11 cellular contexts compared by ENCODE assay signal in genomic region chr5:170757182-170757601, GRCh38. TPM values are rescaled to one million over a fixed set of nuclear protein-coding genes. Genes with fewer than 3 reads are reported as not detected.
A peak's percentile ranks its signal among the peaks of the same experiment; 100 is the strongest.
DNase-seq lines count a peak whose midpoint lies in the region; ATAC-seq, FAIRE-seq and TF ChIP-seq lines count a peak whose summit lies in the region.
"Had no signal": no experiment of that assay in that cellular context is flagged by ENCODE, and none has a peak within 500 bp of the region (broad histone marks: within the 10 kb centered on the region; RNA-seq: fewer than 3 reads in every experiment).

No MANE protein-coding gene starts in this region.

- no peaks in the 10 kb centered on the region for H3K79me2 ChIP-seq in GM12878 (ENCODE audit: control insufficient read depth, insufficient read depth, low read length)

- peak; percentile 57 to 59; a peak in 2 of 4 replicates for TF ChIP-seq EP300 in GM12878 (IDR thresholded peaks at IDR 0.05; ENCODE audit: borderline replicate concordance in 1 of 2, control insufficient read depth in 1 of 2, low read depth in 2 of 2, low read length in 2 of 2)

- 1% methylated on average over 4 of the region's 4 CpGs for WGBS in GM12878 (ENCODE audit: insufficient coverage, insufficient replicate concordance, low lambda C conversion rate, missing lambda C conversion rate)

- in situ Hi-C loops in GM12878 (cut with MboI) = no loop called here

- H3K36me3 ChIP-seq in GM12878 (ENCODE audit: control insufficient read depth in 2 of 2, insufficient read depth in 2 of 2, low read length in 1 of 2) = no peaks in the 10 kb centered on the region

- RAD21 ChIA-PET in GM12878 (lab: Charles Lee; ENCODE audit: unreplicated experiment) = no interaction called here

- no peak overlapping the region for H3K9ac ChIP-seq in GM12878 (ENCODE audit: control insufficient read depth, insufficient read depth, low read length)

- H3K9me3 ChIP-seq in GM12878 (replicated peaks; ENCODE audit: control insufficient read depth, insufficient read depth, low read length) = no peaks in the 10 kb centered on the region

- H3K4me2 ChIP-seq in GM12878 (ENCODE audit: control insufficient read depth, insufficient read depth) = no peak overlapping the region

- H3K27ac Mint-ChIP-seq in mesothelial cell of epicardium = peak overlapping the region; percentile 59
- no peak overlapping the region for H3K27ac Mint-ChIP-seq in activated CD8-positive, alpha-beta T cell treated with anti-CD3 and anti-CD28 coated beads for 36 hours

- H4K20me1 ChIP-seq in GM12878 (ENCODE audit: control insufficient read depth, insufficient read depth) = no peaks in the 10 kb centered on the region

- peak; percentile 91 for ATAC-seq in GM18517 (IDR thresholded peaks at IDR 0.05; ENCODE audit: unreplicated experiment)
- ATAC-seq in HG02973 (IDR thresholded peaks at IDR 0.05; ENCODE audit: unreplicated experiment) = peak; percentile 68
- peak; percentile 94 for ATAC-seq in GM12878
- no peak for ATAC-seq in activated CD8-positive, alpha-beta T cell treated with anti-CD3 and anti-CD28 coated beads for 36 hours
- no peak for ATAC-seq in HG02852 (IDR thresholded peaks at IDR 0.05; ENCODE audit: unreplicated experiment)

- H2AFZ ChIP-seq in GM12878 (ENCODE audit: control insufficient read depth, low read depth, low read length) = no peak overlapping the region

- intact Hi-C loops in GM12878 (cut with micrococcal nuclease; ENCODE audit: unreplicated experiment) = no loop called here
- intact Hi-C loops in activated CD8-positive, alpha-beta T cell treated with anti-CD3 and anti-CD28 coated beads for 36 hours (cut with micrococcal nuclease) = no loop called here

- no peaks in the 10 kb centered on the region for H3K9me3 Mint-ChIP-seq in mesothelial cell of epicardium
- H3K9me3 Mint-ChIP-seq in activated CD8-positive, alpha-beta T cell treated with anti-CD3 and anti-CD28 coated beads for 36 hours = no peaks in the 10 kb centered on the region

- no peaks in the 10 kb centered on the region for H3K27me3 Mint-ChIP-seq in mesothelial cell of epicardium (ENCODE audit: low read depth)
- H3K27me3 Mint-ChIP-seq in activated CD8-positive, alpha-beta T cell treated with anti-CD3 and anti-CD28 coated beads for 36 hours = peaks cover 2% of the 10 kb centered on the region

- peaks cover 0 to 2% of the 10 kb centered on the region in 2 experiments; a peak in 1 of 4 replicates for H3K27me3 ChIP-seq in GM12878 (replicated peaks in 1 of 2; ENCODE audit: control insufficient read depth in 2 of 2, insufficient read depth in 2 of 2, low read length in 1 of 2)

- H3K27ac ChIP-seq in GM12878 (ENCODE audit: control insufficient read depth, insufficient read depth) = no peak overlapping the region

- H3K4me3 Mint-ChIP-seq in mesothelial cell of epicardium = no peak overlapping the region
- no peak overlapping the region for H3K4me3 Mint-ChIP-seq in activated CD8-positive, alpha-beta T cell treated with anti-CD3 and anti-CD28 coated beads for 36 hours

- CTCF ChIA-PET in GM12878 (lab: Yijun Ruan, JAX) = no interaction called here
- CTCF ChIA-PET in activated CD8-positive, alpha-beta T cell treated with anti-CD3 and anti-CD28 coated beads for 36 hours (lab: Charles Lee) = no interaction called here

- no peaks in the 10 kb centered on the region for H3K36me3 Mint-ChIP-seq in mesothelial cell of epicardium
- no peaks in the 10 kb centered on the region for H3K36me3 Mint-ChIP-seq in activated CD8-positive, alpha-beta T cell treated with anti-CD3 and anti-CD28 coated beads for 36 hours (ENCODE audit: low read depth)

- peaks cover 62% of the 10 kb centered on the region for H3K4me1 Mint-ChIP-seq in mesothelial cell of epicardium
- no peaks in the 10 kb centered on the region for H3K4me1 Mint-ChIP-seq in activated CD8-positive, alpha-beta T cell treated with anti-CD3 and anti-CD28 coated beads for 36 hours (ENCODE audit: low read depth)

- POLR2A ChIA-PET in GM12878 (lab: Charles Lee) = no interaction called here
- POLR2A ChIA-PET in activated CD8-positive, alpha-beta T cell treated with anti-CD3 and anti-CD28 coated beads for 36 hours (lab: Charles Lee) = no interaction called here

- no peak overlapping the region for H3K4me3 ChIP-seq in GM12878
- H3K4me3 ChIP-seq: skin epidermis had no signal

- no peak for TF ChIP-seq RAD21 in GM12878 (IDR thresholded peaks at IDR 0.05; ENCODE audit: insufficient read depth, low read depth, low read length)

- no TSS peak for BruUV-seq in GM12878 (replicated peaks; lab: Mats Ljungman, UMichigan)

- no peaks in the 10 kb centered on the region for H3K4me1 ChIP-seq in GM12878 (ENCODE audit: control insufficient read depth, insufficient read depth, low read length)

- FAIRE-seq in GM12878 (lab: Jason Lieb, UNC) = no peak
- no peak for FAIRE-seq in GM12892 (lab: Jason Lieb, UNC)

- SMC1A ChIA-PET in GM12878 (lab: Charles Lee; ENCODE audit: uncharacterized antibody, unreplicated experiment) = no interaction called here

- TF ChIP-seq POLR2A in GM12878 (IDR thresholded peaks at IDR 0.05; ENCODE audit: low read depth, low read length) (no peak), GM12892 (IDR thresholded peaks at IDR 0.05; ENCODE audit: low read depth, low read length) (no peak)

- DNase-seq in GM12878 (ENCODE audit: low read depth, low spot score) (peak; percentile 25), mesothelial cell of epicardium (ENCODE audit: low spot score in 2 of 2, unreplicated experiment in 2 of 2) (no peak), NCI-H2081 treated with DMSO at 0.1 percent for 48 hours (lab: John Stamatoyannopoulos, UW) (no peak), GM12892 (ENCODE audit: insufficient read length) (no peak)
- no peak for DNase-seq in activated CD8-positive, alpha-beta T cell treated with anti-CD3 and anti-CD28 coated beads for 36 hours
- DNase-seq: amniotic stem cell, NCI-H748 treated with DMSO at 0.1 percent for 48 hours had no signal

- TF ChIP-seq CTCF in GM12878 (IDR thresholded peaks at IDR 0.05 in 2 of 3, conservative IDR thresholded peaks at IDR 0.05 in 1 of 3; ENCODE audit: control insufficient read depth in 2 of 3, extremely low read depth in 1 of 3, insufficient read depth in 1 of 3, low read depth in 3 of 3, low read length in 3 of 3) (no peak), mesothelial cell of epicardium (IDR thresholded peaks at IDR 0.05; ENCODE audit: unreplicated experiment) (no peak)
- TF ChIP-seq CTCF in activated CD8-positive, alpha-beta T cell treated with anti-CD3 and anti-CD28 coated beads for 36 hours (IDR thresholded peaks at IDR 0.05) = no peak

TF ChIP-seq in GM12878, 131 proteins besides CTCF, POLR2A, EP300 and RAD21 (continues in another document):
- TF ChIP-seq ZBTB33 (IDR thresholded peaks at IDR 0.05) (no peak), BCL11A (IDR thresholded peaks at IDR 0.05; ENCODE audit: low read depth, low read length) (no peak), BHLHE40 (IDR thresholded peaks at IDR 0.05; ENCODE audit: borderline replicate concordance in 1 of 2, low read depth in 2 of 2, low read length in 1 of 2) (peak in 1 of 2 experiments; percentile 60; a peak in 1 of 4 replicates), ASH2L (IDR thresholded peaks at IDR 0.05; ENCODE audit: borderline replicate concordance, low read depth) (no peak), NR2F1 (conservative IDR thresholded peaks at IDR 0.05) (peak; percentile 91), CBX5 (IDR thresholded peaks at IDR 0.05; ENCODE audit: low read depth) (no peak), MEF2B (IDR thresholded peaks at IDR 0.05; ENCODE audit: partially characterized antibody, poor library complexity, severe bottlenecking) (peak; percentile 51), MEF2A (IDR thresholded peaks at IDR 0.05; ENCODE audit: insufficient read depth, low read depth, low read length) (no peak), MTA2 (IDR thresholded peaks at IDR 0.05; ENCODE audit: low read depth) (peak; percentile 92), KAT2A (conservative IDR thresholded peaks at IDR 0.05; ENCODE audit: control insufficient read depth, low read depth, low read length) (no peak)

RNA-seq across cellular contexts. Expression of gene GABRP, which starts 26.3 kb away (rescaled TPM):
- not detected in 2 replicates for total RNA-seq in GM12878 (2013; cell fraction: nucleolus; rRNA removed)
- total RNA-seq in GM12878 (2014; rRNA removed) (not detected in 2 replicates), GM12878 (2014; rRNA removed; fragmentation: Illumina TruSeq; extraction: Trizol) (not detected in 2 replicates), GM12878 (2021) (not detected in 2 replicates), mesothelial cell of epicardium (274 to 327 TPM (median 301 TPM) in 3 replicates)
- polyA plus RNA-seq in GM12878 (2011; ENCODE audit: low read depth) = not detected
- polyA plus RNA-seq in GM12878 (2011; rRNA removed) (0.04 and 0.07 TPM in 2 replicates), GM12878 (2014; fragmentation: Illumina TruSeq; extraction: Trizol) (not detected in 2 replicates), GM12878 (2014; fragmentation: Nextera tagmentation; extraction: Ambion mirVana) (not detected), GM12878 (2014; rRNA removed) (not detected in 2 replicates), GM12878 (2016; fragmentation: Nextera tagmentation; extraction: Ambion mirVana) (not detected)
- polyA plus RNA-seq in GM12878 (2011; cell fraction: cytosol; rRNA removed) = 0.12 and 0.16 TPM in 2 replicates
- polyA plus RNA-seq in GM12878 (2011; cell fraction: nucleus; rRNA removed) = 0.13 and 0.16 TPM in 2 replicates
- polyA plus RNA-seq in GM12878 (2012) = not detected in 2 replicates
- not detected in 2 replicates for polyA minus RNA-seq in GM12878 (2011; rRNA and poly(A)+ RNA removed)
- polyA minus RNA-seq in GM12878 (2011; cell fraction: cytosol; rRNA and poly(A)+ RNA removed) = not detected in 2 replicates
- not detected in 2 replicates for polyA minus RNA-seq in GM12878 (2011; cell fraction: nucleus; rRNA and poly(A)+ RNA removed)
- total RNA-seq in activated CD8-positive, alpha-beta T cell treated with anti-CD3 and anti-CD28 coated beads for 36 hours = not detected
- not detected for polyA plus RNA-seq in GM12892 (2012; ENCODE audit: missing spikeins)

Comparison
In these comparisons a context has a peak if more than half of its experiments do, and no peak if none do; other contexts are left out.
1. ATAC-seq: peak in GM18517 (single experiment), HG02973 (single experiment) and GM12878 (single experiment); none in activated CD8-positive, alpha-beta T cell treated with anti-CD3 and anti-CD28 coated beads for 36 hours (single experiment) and HG02852 (single experiment).
2. RNA of gene GABRP, which starts 26.3 kb away (total RNA-seq): 274 to 327 TPM in mesothelial cell of epicardium; not detected in GM12878 and not detected in activated CD8-positive, alpha-beta T cell treated with anti-CD3 and anti-CD28 coated beads for 36 hours; every median in the first group is over 100 times any median in the second.